1 cellular context compared by ENCODE assay signal in genomic region chr14:93132472-93133065, GRCh38.
TF ChIP-seq lines count a peak whose summit lies in the region.

No MANE protein-coding gene starts in this region.

TF ChIP-seq in HCT116, 20 proteins besides CTCF, POLR2A, EP300 and RAD21 (continued from another document):
- TF ChIP-seq ZFX (IDR thresholded peaks at IDR 0.05) (no peak), SP1 (IDR thresholded peaks at IDR 0.05; ENCODE audit: low read depth) (no peak), REST (IDR thresholded peaks at IDR 0.05; ENCODE audit: low read depth) (no peak), EZH2phosphoT487 (IDR thresholded peaks at IDR 0.05; ENCODE audit: borderline replicate concordance) (no peak), ZNF274 (IDR thresholded peaks at IDR 0.05; ENCODE audit: low read depth, low read length) (no peak), YY1 (IDR thresholded peaks at IDR 0.05; ENCODE audit: extremely low read depth, insufficient replicate concordance, low read depth, low read length) (no peak), ELF1 (IDR thresholded peaks at IDR 0.05; ENCODE audit: borderline replicate concordance, low read depth) (no peak), SRF (IDR thresholded peaks at IDR 0.05; ENCODE audit: low read depth) (no peak), ATF3 (IDR thresholded peaks at IDR 0.05) (no peak)
